ENCODE assay signal across 8 cellular contexts in genomic region chr1:86915737-86916235, GRCh38. TPM values are rescaled to one million over a fixed set of nuclear protein-coding genes. Genes with fewer than 3 reads are reported as not detected.
DNase-seq lines count a peak whose midpoint lies in the region; ATAC-seq and TF ChIP-seq lines count a peak whose summit lies in the region.

No MANE protein-coding gene starts in this region.

- no peaks in the 10 kb centered on the region for H3K36me3 ChIP-seq in A673 (ENCODE audit: insufficient read depth, low read length, poor library complexity, severe bottlenecking)

- no peaks in the 10 kb centered on the region for H3K27me3 ChIP-seq in A673 (replicated peaks; ENCODE audit: insufficient read depth, low read depth, low read length, poor library complexity)
- no peaks in the 10 kb centered on the region for H3K27me3 ChIP-seq in mononuclear cell (ENCODE audit: insufficient read depth, low read length)

- intact Hi-C loops in A673 (cut with micrococcal nuclease; ENCODE audit: unreplicated experiment): no loop called here

- ATAC-seq in stimulated activated naive B cell treated with anti-CD40 and anti-IgM and Interleukin-4, amounts not matched to agents 10 μg/mL and 1 μg/mL and 100 μg/mL, for 72 hours (replicated peaks): no peak
- ATAC-seq in activated T-helper 17 cell treated with anti-CD3 and anti-CD28 coated beads, Interleukin-2, amount 50 U/mL, for 72 hours (replicated peaks): no peak

- TSS peak; percentile 18 for BruUV-seq in A673 (replicated peaks; lab: Mats Ljungman, UMichigan)

- no peak overlapping the region for H3K4me3 Mint-ChIP-seq in stimulated activated naive B cell treated with anti-CD40 and anti-IgM and Interleukin-4, amounts not matched to agents 10 μg/mL and 1 μg/mL and 100 μg/mL, for 72 hours
- no peak overlapping the region for H3K4me3 Mint-ChIP-seq in activated T-helper 17 cell treated with anti-CD3 and anti-CD28 coated beads, Interleukin-2, amount 50 U/mL, for 72 hours

- H3K27ac ChIP-seq in A673 (ENCODE audit: low read depth, low read length, poor library complexity, severe bottlenecking): peak overlapping the region; percentile 90

- POLR2A ChIA-PET in A673 (lab: Charles Lee; ENCODE audit: low non-redundant PET): interaction anchor here (0.8 kb wide), 1 partner anchor 78 kb away, joined by 6 read pairs; no protein-coding TSS in a partner anchor

- peaks cover 8% of the 10 kb centered on the region in 2 donors for H3K36me3 Mint-ChIP-seq in stimulated activated naive B cell treated with anti-CD40 and anti-IgM and Interleukin-4, amounts not matched to agents 10 μg/mL and 1 μg/mL and 100 μg/mL, for 72 hours
- H3K36me3 Mint-ChIP-seq in activated T-helper 17 cell treated with anti-CD3 and anti-CD28 coated beads, Interleukin-2, amount 50 U/mL, for 72 hours (ENCODE audit: low read depth): no peaks in the 10 kb centered on the region

- H3K4me3 ChIP-seq in A673 (ENCODE audit: low read depth, low read length, poor library complexity, severe bottlenecking) (peak overlapping the region; percentile 78), HFF-Myc (replicated peaks; ENCODE audit: low read depth, low read length) (peak overlapping the region; percentile 96), choroid plexus epithelial cell (ENCODE audit: low read depth, low read length) (peak overlapping the region; percentile 85), mononuclear cell (ENCODE audit: low read length) (peak overlapping the region; percentile 91)

- peaks cover 13 to 21% of the 10 kb centered on the region in 2 donors for H3K4me1 Mint-ChIP-seq in stimulated activated naive B cell treated with anti-CD40 and anti-IgM and Interleukin-4, amounts not matched to agents 10 μg/mL and 1 μg/mL and 100 μg/mL, for 72 hours
- peaks cover 16% of the 10 kb centered on the region for H3K4me1 Mint-ChIP-seq in activated T-helper 17 cell treated with anti-CD3 and anti-CD28 coated beads, Interleukin-2, amount 50 U/mL, for 72 hours

- DNase-seq in A673 (ENCODE audit: low spot score) (no peak), HFF-Myc (ENCODE audit: extremely low read depth, low read depth) (no peak), choroid plexus epithelial cell (ENCODE audit: low read depth) (peak; percentile 5)
- no peak for DNase-seq in activated CD8-positive, alpha-beta memory T cell treated with anti-CD3 and anti-CD28 coated beads, Interleukin-2, amount 50 U/mL, for 48 hours
- DNase-seq in activated naive CD4-positive, alpha-beta T cell (lab: John Stamatoyannopoulos, UW): no peak
- DNase-seq in stimulated activated naive B cell treated with anti-CD40 and anti-IgM and Interleukin-4, amounts not matched to agents 10 μg/mL and 1 μg/mL and 100 μg/mL, for 72 hours: no peak

- H3K27me3 Mint-ChIP-seq in stimulated activated naive B cell treated with anti-CD40 and anti-IgM and Interleukin-4, amounts not matched to agents 10 μg/mL and 1 μg/mL and 100 μg/mL, for 72 hours: no peaks in the 10 kb centered on the region
- H3K27me3 Mint-ChIP-seq in activated T-helper 17 cell treated with anti-CD3 and anti-CD28 coated beads, Interleukin-2, amount 50 U/mL, for 72 hours: no peaks in the 10 kb centered on the region

- CTCF ChIA-PET in A673 (lab: Charles Lee): no interaction called here

- H3K4me1 ChIP-seq in A673 (ENCODE audit: insufficient read depth, low read length, poor library complexity, severe bottlenecking) (peaks cover 17% of the 10 kb centered on the region), mononuclear cell (ENCODE audit: insufficient read depth, low read length) (peaks cover 34% of the 10 kb centered on the region)

- TF ChIP-seq CTCF in A673 (conservative IDR thresholded peaks at IDR 0.05; ENCODE audit: low read depth, low read length) (no peak), HFF-Myc (IDR thresholded peaks at IDR 0.05; ENCODE audit: low read depth, low read length, missing control alignments) (no peak), choroid plexus epithelial cell (conservative IDR thresholded peaks at IDR 0.05; ENCODE audit: low read depth, low read length) (no peak)

- H3K9me3 Mint-ChIP-seq in stimulated activated naive B cell treated with anti-CD40 and anti-IgM and Interleukin-4, amounts not matched to agents 10 μg/mL and 1 μg/mL and 100 μg/mL, for 72 hours: no peaks in the 10 kb centered on the region
- no peaks in the 10 kb centered on the region for H3K9me3 Mint-ChIP-seq in activated T-helper 17 cell treated with anti-CD3 and anti-CD28 coated beads, Interleukin-2, amount 50 U/mL, for 72 hours

- no peak overlapping the region for H3K27ac Mint-ChIP-seq in stimulated activated naive B cell treated with anti-CD40 and anti-IgM and Interleukin-4, amounts not matched to agents 10 μg/mL and 1 μg/mL and 100 μg/mL, for 72 hours
- H3K27ac Mint-ChIP-seq in activated T-helper 17 cell treated with anti-CD3 and anti-CD28 coated beads, Interleukin-2, amount 50 U/mL, for 72 hours: no peak overlapping the region

- H3K9me3 ChIP-seq in A673 (ENCODE audit: low read depth, low read length, poor library complexity, severe bottlenecking) (no peaks in the 10 kb centered on the region), mononuclear cell (ENCODE audit: low read depth, low read length) (no peaks in the 10 kb centered on the region)

RNA-seq across cellular contexts. Expression of gene HS2ST1, which starts 1.4 kb away (rescaled TPM):
- 45.8 and 49.5 TPM in 2 replicates for total RNA-seq in A673 (2021)
- total RNA-seq in mononuclear cell: 7.5 TPM
- total RNA-seq in activated T-helper 17 cell treated with anti-CD3 and anti-CD28 coated beads, Interleukin-2, amount 50 U/mL, for 72 hours: 10 to 100 TPM; 12.8 to 18.5 TPM

RNA-seq across cellular contexts. Expression of gene SELENOF, which starts 1.9 kb away (rescaled TPM):
- total RNA-seq in A673 (2021) (193 and 214 TPM in 2 replicates), mononuclear cell (155 TPM)
- total RNA-seq in activated T-helper 17 cell treated with anti-CD3 and anti-CD28 coated beads, Interleukin-2, amount 50 U/mL, for 72 hours: 100 to 1,000 TPM in 1 of 2 donors, 10 to 100 TPM in 1; 90.9 to 153 TPM
